15 cellular contexts compared by ENCODE assay signal in genomic region chr10:44911081-44911540, GRCh38. TPM values are rescaled to one million over a fixed set of nuclear protein-coding genes. Genes with fewer than 3 reads are reported as not detected.
DNase-seq lines count a peak whose midpoint lies in the region; ATAC-seq and TF ChIP-seq lines count a peak whose summit lies in the region.
"Had no signal": no experiment of that assay in that cellular context is flagged by ENCODE, and none has a peak within 500 bp of the region (broad histone marks: within the 10 kb centered on the region; RNA-seq: fewer than 3 reads in every experiment).

TSS of gene TMEM72 (plus strand) at chr10:44911337. CDS start at chr10:44911513, 176 bp downstream.

- CTCF ChIA-PET in activated CD8-positive, alpha-beta T cell treated with anti-CD3 and anti-CD28 coated beads, Interleukin-2, amount 10 ng/mL, durations not matched to agents 7 days and 5 days (lab: Charles Lee) = interaction anchor here (1.2 kb wide), 1 partner anchor 22 kb away, joined by 4 read pairs; no protein-coding TSS in a partner anchor

- intact Hi-C loops in heart left ventricle (cut with DNase I) = no loop called here

- H3K9me3 Mint-ChIP-seq in neural progenitor cell = peaks cover 3% of the 10 kb centered on the region
- no peaks in the 10 kb centered on the region for H3K9me3 Mint-ChIP-seq in activated CD8-positive, alpha-beta T cell treated with anti-CD3 and anti-CD28 coated beads, Interleukin-2, amount 10 ng/mL, durations not matched to agents 7 days and 5 days (ENCODE audit: insufficient read depth)
- H3K9me3 Mint-ChIP-seq in stimulated activated memory B cell treated with anti-CD40 and anti-IgM and Interleukin-4, amounts not matched to agents 10 μg/mL and 1 μg/mL and 100 μg/mL, for 72 hours = no peaks in the 10 kb centered on the region
- H3K9me3 Mint-ChIP-seq: activated CD4-positive, alpha-beta memory T cell treated with anti-CD3 and anti-CD28 coated beads, Interleukin-2, amount 10 ng/mL, durations not matched to agents 7 days and 5 days had no signal

- H3K27me3 Mint-ChIP-seq in neural progenitor cell (ENCODE audit: insufficient read depth, low read depth) = peaks cover 14% of the 10 kb centered on the region
- no peaks in the 10 kb centered on the region for H3K27me3 Mint-ChIP-seq in activated CD8-positive, alpha-beta T cell treated with anti-CD3 and anti-CD28 coated beads, Interleukin-2, amount 10 ng/mL, durations not matched to agents 7 days and 5 days (ENCODE audit: low read depth)
- peaks cover 23% of the 10 kb centered on the region for H3K27me3 Mint-ChIP-seq in stimulated activated memory B cell treated with anti-CD40 and anti-IgM and Interleukin-4, amounts not matched to agents 10 μg/mL and 1 μg/mL and 100 μg/mL, for 72 hours
- H3K27me3 Mint-ChIP-seq: activated CD4-positive, alpha-beta memory T cell treated with anti-CD3 and anti-CD28 coated beads, Interleukin-2, amount 10 ng/mL, durations not matched to agents 7 days and 5 days had no signal

- H3K36me3 Mint-ChIP-seq in neural progenitor cell = no peaks in the 10 kb centered on the region
- H3K36me3 Mint-ChIP-seq in activated CD8-positive, alpha-beta T cell treated with anti-CD3 and anti-CD28 coated beads, Interleukin-2, amount 10 ng/mL, durations not matched to agents 7 days and 5 days (ENCODE audit: low read depth) = peaks cover 2% of the 10 kb centered on the region
- H3K36me3 Mint-ChIP-seq in stimulated activated memory B cell treated with anti-CD40 and anti-IgM and Interleukin-4, amounts not matched to agents 10 μg/mL and 1 μg/mL and 100 μg/mL, for 72 hours = no peaks in the 10 kb centered on the region

- no peak within 1 kb of the TSS for H3K27ac Mint-ChIP-seq in neural progenitor cell
- H3K27ac Mint-ChIP-seq in activated CD8-positive, alpha-beta T cell treated with anti-CD3 and anti-CD28 coated beads, Interleukin-2, amount 10 ng/mL, durations not matched to agents 7 days and 5 days = no peak within 1 kb of the TSS
- no peak within 1 kb of the TSS for H3K27ac Mint-ChIP-seq in stimulated activated memory B cell treated with anti-CD40 and anti-IgM and Interleukin-4, amounts not matched to agents 10 μg/mL and 1 μg/mL and 100 μg/mL, for 72 hours
- H3K27ac Mint-ChIP-seq: activated CD4-positive, alpha-beta memory T cell treated with anti-CD3 and anti-CD28 coated beads, Interleukin-2, amount 10 ng/mL, durations not matched to agents 7 days and 5 days had no signal

- TF ChIP-seq CTCF in heart left ventricle (IDR thresholded peaks at IDR 0.05) (no peak), neural progenitor cell (IDR thresholded peaks at IDR 0.05) (no peak)

- no peaks in the 10 kb centered on the region for H3K36me3 ChIP-seq in heart left ventricle
- H3K36me3 ChIP-seq in neural progenitor cell = no peaks in the 10 kb centered on the region
- H3K36me3 ChIP-seq: adrenal gland had no signal

- no peak for TF ChIP-seq POLR2A in heart left ventricle (IDR thresholded peaks at IDR 0.05)

- H3K4me1 Mint-ChIP-seq in neural progenitor cell = peaks cover 51% of the 10 kb centered on the region
- H3K4me1 Mint-ChIP-seq in activated CD8-positive, alpha-beta T cell treated with anti-CD3 and anti-CD28 coated beads, Interleukin-2, amount 10 ng/mL, durations not matched to agents 7 days and 5 days (ENCODE audit: low read depth) = peaks cover 16% of the 10 kb centered on the region
- H3K4me1 Mint-ChIP-seq in stimulated activated memory B cell treated with anti-CD40 and anti-IgM and Interleukin-4, amounts not matched to agents 10 μg/mL and 1 μg/mL and 100 μg/mL, for 72 hours = peaks cover 9% of the 10 kb centered on the region

- POLR2A ChIA-PET in activated CD8-positive, alpha-beta T cell treated with anti-CD3 and anti-CD28 coated beads, Interleukin-2, amount 10 ng/mL, durations not matched to agents 7 days and 5 days (lab: Charles Lee) = no interaction called here

- H3K4me3 Mint-ChIP-seq in neural progenitor cell = peak within 1 kb of the TSS; percentile 1
- no peak within 1 kb of the TSS for H3K4me3 Mint-ChIP-seq in activated CD8-positive, alpha-beta T cell treated with anti-CD3 and anti-CD28 coated beads, Interleukin-2, amount 10 ng/mL, durations not matched to agents 7 days and 5 days
- no peak within 1 kb of the TSS for H3K4me3 Mint-ChIP-seq in stimulated activated memory B cell treated with anti-CD40 and anti-IgM and Interleukin-4, amounts not matched to agents 10 μg/mL and 1 μg/mL and 100 μg/mL, for 72 hours
- H3K4me3 Mint-ChIP-seq: activated CD4-positive, alpha-beta memory T cell treated with anti-CD3 and anti-CD28 coated beads, Interleukin-2, amount 10 ng/mL, durations not matched to agents 7 days and 5 days had no signal

- ATAC-seq in heart left ventricle = peak; percentile 49 to 76 (median 72)
- no peak for ATAC-seq in activated CD8-positive, alpha-beta T cell treated with anti-CD3 and anti-CD28 coated beads, Interleukin-2, amount 10 ng/mL, durations not matched to agents 7 days and 5 days
- no peak for ATAC-seq in stimulated activated memory B cell treated with anti-CD40 and anti-IgM and Interleukin-4, amounts not matched to agents 10 μg/mL and 1 μg/mL and 100 μg/mL, for 72 hours
- no peak for ATAC-seq in GM21723 (IDR thresholded peaks at IDR 0.05; ENCODE audit: unreplicated experiment)

- H3K27ac ChIP-seq in heart left ventricle = peak within 1 kb of the TSS in 1 of 12 donors; percentile 34
- no peak within 1 kb of the TSS for H3K27ac ChIP-seq in neural progenitor cell
- H3K27ac ChIP-seq: adrenal gland, epithelial cell of prostate had no signal

- no peaks in the 10 kb centered on the region for H4K20me1 ChIP-seq in neural progenitor cell (ENCODE audit: low read depth)

- H3K79me2 ChIP-seq in neural progenitor cell (ENCODE audit: low read depth) = no peaks in the 10 kb centered on the region

- H3K4me3 ChIP-seq in heart left ventricle = no peak within 1 kb of the TSS
- H3K4me3 ChIP-seq in neural progenitor cell = no peak within 1 kb of the TSS
- H3K4me3 ChIP-seq: adrenal gland had no signal

- no peak within 1 kb of the TSS for H3K4me2 ChIP-seq in neural progenitor cell

- peak; percentile 94 for DNase-seq in DMS53 (lab: John Stamatoyannopoulos, UW)
- DNase-seq in NCI-H526 (lab: John Stamatoyannopoulos, UW) = peak; percentile 13 to 77
- peak in 1 of 5 donors; percentile 43 for DNase-seq in heart left ventricle
- peak; percentile 73 for DNase-seq in neural progenitor cell (ENCODE audit: low spot score)
- no peak for DNase-seq in activated CD8-positive, alpha-beta T cell treated with anti-CD3 and anti-CD28 coated beads, Interleukin-2, amount 10 ng/mL, durations not matched to agents 7 days and 5 days
- no peak for DNase-seq in NCI-H345 treated with DMSO at 0.1 percent for 48 hours (lab: John Stamatoyannopoulos, UW; ENCODE audit: unreplicated experiment)
- DNase-seq: activated CD4-positive, alpha-beta memory T cell treated with anti-CD3 and anti-CD28 coated beads, Interleukin-2, amount 10 ng/mL, durations not matched to agents 7 days and 5 days; adrenal gland; DMS79; mammary epithelial cell; NCI-H1105 treated with DMSO at 0.1 percent for 48 hours; SIG-M5 had no signal

- H3F3A ChIP-seq in neural progenitor cell (ENCODE audit: low read depth) = no peaks in the 10 kb centered on the region

- no peak within 1 kb of the TSS for H3K9ac ChIP-seq in neural progenitor cell

- H2AFZ ChIP-seq in neural progenitor cell (replicated peaks) = no peak within 1 kb of the TSS

- no peaks in the 10 kb centered on the region for H3K9me3 ChIP-seq in heart left ventricle
- no peaks in the 10 kb centered on the region for H3K9me3 ChIP-seq in neural progenitor cell (ENCODE audit: low read depth)
- H3K9me3 ChIP-seq: adrenal gland had no signal

- 36 to 54% (median 47%) methylated on average over 4 to 12 of the region's 12 CpGs for WGBS in heart left ventricle, 4 donors

- H3K4me1 ChIP-seq in heart left ventricle (peaks cover 0 to 30% (median 14%) of the 10 kb centered on the region in 12 donors), neural progenitor cell (peaks cover 33% of the 10 kb centered on the region)
- H3K4me1 ChIP-seq: adrenal gland had no signal

- H3K27me3 ChIP-seq in heart left ventricle = no peaks in the 10 kb centered on the region
- no peaks in the 10 kb centered on the region for H3K27me3 ChIP-seq in neural progenitor cell
- H3K27me3 ChIP-seq: adrenal gland had no signal

RNA-seq across cellular contexts. Expression of gene TMEM72, which starts in this region (rescaled TPM):
- total RNA-seq in heart left ventricle (under 1 TPM in 2 of 9 donors, not detected in 7; 0.15 to 0.27 TPM), neural progenitor cell (ENCODE audit: low replicate concordance) (not detected in 2 replicates)
- polyA plus RNA-seq in heart left ventricle = not detected
- not detected for total RNA-seq in activated CD8-positive, alpha-beta T cell treated with anti-CD3 and anti-CD28 coated beads, Interleukin-2, amount 10 ng/mL, durations not matched to agents 7 days and 5 days
- total RNA-seq: activated CD4-positive, alpha-beta memory T cell treated with anti-CD3 and anti-CD28 coated beads, Interleukin-2, amount 10 ng/mL, durations not matched to agents 7 days and 5 days; adrenal gland; mammary epithelial cell had no signal
- polyA plus RNA-seq: adrenal gland, mammary epithelial cell had no signal

Comparison
In these comparisons a context has a peak if more than half of its experiments do, and no peak if none do; other contexts are left out.
1. Peak in ATAC-seq in heart left ventricle; RNA of the gene not detected or under 1 TPM.
2. Peak in DNase-seq in neural progenitor cell; RNA of the gene not detected or under 1 TPM.
3. DNase-seq: peak in DMS53 (single experiment) and NCI-H526 (2 of 2); none in activated CD8-positive, alpha-beta T cell treated with anti-CD3 and anti-CD28 coated beads, Interleukin-2, amount 10 ng/mL, durations not matched to agents 7 days and 5 days (single experiment) and NCI-H345 treated with DMSO at 0.1 percent for 48 hours (single experiment).